11 cellular contexts compared by ENCODE assay signal in the genomic region with DNA sequence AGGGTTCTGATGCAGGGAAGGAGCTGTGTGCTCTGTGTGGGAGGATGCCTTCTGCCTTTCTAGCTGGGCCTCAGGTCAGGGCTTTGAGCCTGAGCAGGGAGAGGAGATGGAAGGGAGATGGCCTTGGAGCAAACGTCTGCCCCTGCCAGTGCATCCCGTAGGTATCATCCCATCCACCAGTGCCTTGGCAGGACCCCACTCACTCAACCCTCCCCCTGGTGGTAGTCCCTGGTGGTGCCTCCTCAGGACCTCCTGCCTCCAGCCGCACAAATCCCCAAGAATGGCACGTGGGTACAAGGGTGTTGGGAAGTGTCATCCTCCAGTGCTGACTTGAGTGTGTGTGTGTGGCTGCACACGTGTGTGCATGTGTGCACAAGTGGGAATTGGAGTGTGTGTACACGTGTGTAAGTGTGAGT. TPM values are rescaled to one million over a fixed set of nuclear protein-coding genes. Genes with fewer than 3 reads are reported as not detected.
DNase-seq lines count a peak whose midpoint lies in the region; ATAC-seq and TF ChIP-seq lines count a peak whose summit lies in the region.
"Had no signal": no experiment of that assay in that cellular context is flagged by ENCODE, and none has a peak within 500 bp of the region (broad histone marks: within the 10 kb centered on the region; RNA-seq: fewer than 3 reads in every experiment).

No MANE protein-coding gene starts in this region.

- in situ Hi-C loops in brain microvascular endothelial cell (cut with HindIII; ENCODE audit: low pct_ligation_motif_present, low sequenced_read_pairs), result no loop called here

- no peak overlapping the region for H3K27ac Mint-ChIP-seq in Calu3 (ENCODE audit: unreplicated experiment)
- no peak overlapping the region for H3K27ac Mint-ChIP-seq in neural crest cell (ENCODE audit: unreplicated experiment)

- H3K36me3 Mint-ChIP-seq in Calu3 (ENCODE audit: insufficient read depth, unreplicated experiment), result no peaks in the 10 kb centered on the region
- no peaks in the 10 kb centered on the region for H3K36me3 Mint-ChIP-seq in neural crest cell (ENCODE audit: low read depth)

- H3K27me3 Mint-ChIP-seq in Calu3 (ENCODE audit: unreplicated experiment) (peaks cover 71% of the 10 kb centered on the region), neural crest cell (ENCODE audit: low read depth) (peaks cover 37% of the 10 kb centered on the region)

- no peak overlapping the region for H3K27ac ChIP-seq in brain microvascular endothelial cell
- H3K27ac ChIP-seq: hepatocyte had no signal

- no TSS peak for BruUV-seq in Calu3 (replicated peaks; lab: Mats Ljungman, UMichigan)

- H3K36me3 ChIP-seq in brain microvascular endothelial cell (replicated peaks), result no peaks in the 10 kb centered on the region

- H3K4me3 ChIP-seq in brain microvascular endothelial cell (ENCODE audit: low read depth, low read length), result no peak overlapping the region
- H3K4me3 ChIP-seq: hepatocyte had no signal

- DNase-seq in Calu3 (peak; percentile 43), HuH-7 (ENCODE audit: low spot score) (peak; percentile 26), brain microvascular endothelial cell (no peak), neural crest cell (ENCODE audit: low read depth, low spot score) (no peak), COR-L47 (lab: John Stamatoyannopoulos, UW) (no peak), omental fat pad (ENCODE audit: low spot score) (no peak), left ventricle myocardium superior (no peak), GM10248 (ENCODE audit: extremely low spot score) (no peak)
- DNase-seq: anterior cingulate cortex, NCI-H446 had no signal

- CTCF ChIA-PET in Calu3 (lab: Charles Lee), result interaction anchor here (1.6 kb wide), 1 partner anchor 32 kb away, joined by 4 read pairs; no protein-coding TSS in a partner anchor
- CTCF ChIA-PET in GM10248 (lab: Yijun Ruan, JAX), result interaction anchor here (1.3 kb wide), 1 partner anchor 44 kb away, joined by 3 read pairs; no protein-coding TSS in a partner anchor

- TF ChIP-seq CTCF in Calu3 (IDR thresholded peaks at IDR 0.05; ENCODE audit: unreplicated experiment) (peak; percentile 78), brain microvascular endothelial cell (IDR thresholded peaks at IDR 0.05; ENCODE audit: low read depth, low read length, missing control alignments) (peak; percentile 58), neural crest cell (conservative IDR thresholded peaks at IDR 0.05) (peak; percentile 37), omental fat pad (IDR thresholded peaks at IDR 0.05) (no peak), GM10248 (IDR thresholded peaks at IDR 0.05; ENCODE audit: control extremely low read depth, extremely low read depth, low read depth, missing control alignments) (no peak)

- POLR2A ChIA-PET in GM10248 (lab: Yijun Ruan, JAX), result interaction anchor here (0.5 to 1.2 kb wide), 2 partner anchors 12 to 286 kb away, joined by 3 read pairs; no protein-coding TSS in a partner anchor

- H3K9me3 Mint-ChIP-seq in Calu3 (ENCODE audit: low read depth, unreplicated experiment) (no peaks in the 10 kb centered on the region), neural crest cell (no peaks in the 10 kb centered on the region)

- H3K4me3 Mint-ChIP-seq in Calu3 (ENCODE audit: low read depth, unreplicated experiment), result no peak overlapping the region
- H3K4me3 Mint-ChIP-seq in neural crest cell, result no peak overlapping the region

- intact Hi-C loops in Calu3 (cut with micrococcal nuclease; ENCODE audit: unreplicated experiment) (no loop called here), left ventricle myocardium superior (cut with micrococcal nuclease) (no loop called here)

- H3K4me1 Mint-ChIP-seq in Calu3 (ENCODE audit: low read depth, unreplicated experiment) (peaks cover 8% of the 10 kb centered on the region), neural crest cell (no peaks in the 10 kb centered on the region)

- no peak for ATAC-seq in omental fat pad (ENCODE audit: low FRiP score)
- no peak for ATAC-seq in left ventricle myocardium superior

- no peaks in the 10 kb centered on the region for H3K27me3 ChIP-seq in brain microvascular endothelial cell (replicated peaks)

RNA-seq across cellular contexts. Expression of gene MICB, which starts 23.1 kb away (rescaled TPM):
- total RNA-seq in Calu3 (2022) (59.3 and 64.3 TPM in 2 replicates), neural crest cell (0.61 TPM in 1 of 2 replicates, not detected in the other), omental fat pad (1 to 10 TPM; 3.3 to 5.8 (median 5.8) TPM), left ventricle myocardium superior (1.7 TPM)

RNA-seq across cellular contexts. Expression of gene MCCD1, which starts 53.9 kb away (rescaled TPM):
- total RNA-seq in Calu3 (2022) (not detected in 2 replicates), neural crest cell (not detected in 2 replicates), omental fat pad (not detected), left ventricle myocardium superior (not detected)

Comparison
In these comparisons a context has a peak if more than half of its experiments do, and no peak if none do; other contexts are left out.
1. DNase-seq: peak in Calu3 (single experiment) and HuH-7 (single experiment); none in brain microvascular endothelial cell (single experiment), neural crest cell (single experiment), COR-L47 (single experiment), omental fat pad (single experiment), left ventricle myocardium superior (single experiment) and GM10248 (single experiment).
2. CTCF ChIP-seq: peak in Calu3 (single experiment), brain microvascular endothelial cell (single experiment) and neural crest cell (single experiment); none in omental fat pad (0 of 3) and GM10248 (single experiment).